ENCODE assay signal across 8 cellular contexts in genomic region chr7:128792471-128793183, GRCh38. TPM values are rescaled to one million over a fixed set of nuclear protein-coding genes. Genes with fewer than 3 reads are reported as not detected.
DNase-seq lines count a peak whose midpoint lies in the region; ATAC-seq and TF ChIP-seq lines count a peak whose summit lies in the region.

No MANE protein-coding gene starts in this region.

- peak overlapping the region; percentile 84 for H3K4me3 Mint-ChIP-seq in GM23338
- H3K4me3 Mint-ChIP-seq in activated naive CD8-positive, alpha-beta T cell, result peak overlapping the region; percentile 67

- H3K9me2 ChIP-seq in GM23338 (ENCODE audit: insufficient read depth), result no peaks in the 10 kb centered on the region

- peak overlapping the region; percentile 82; the same call in 1 of the 2 replicates for H3K9ac ChIP-seq in BLaER1

- no peak for DNase-seq in GM23338 (ENCODE audit: low spot score)
- DNase-seq in MV-4-11 (lab: John Stamatoyannopoulos, UW), result no peak
- DNase-seq in GM19238 (ENCODE audit: insufficient read length, low spot score), result no peak
- DNase-seq in T-helper 9 cell, result no peak

- H3K36me3 Mint-ChIP-seq in GM23338 (ENCODE audit: low read depth), result peaks cover 30% of the 10 kb centered on the region
- peaks cover 6% of the 10 kb centered on the region for H3K36me3 Mint-ChIP-seq in activated naive CD8-positive, alpha-beta T cell

- H3K27ac ChIP-seq in BLaER1 (peak overlapping the region; percentile 44; the same call in 1 of the 2 replicates), GM23338 (ENCODE audit: low read depth) (no peak overlapping the region), mesodermal cell (ENCODE audit: low read depth, low read length, severe bottlenecking) (no peak overlapping the region)

- H3K27me3 ChIP-seq in BLaER1, result no peaks in the 10 kb centered on the region
- no peaks in the 10 kb centered on the region for H3K27me3 ChIP-seq in GM23338 (ENCODE audit: insufficient read depth)

- no peaks in the 10 kb centered on the region for H3K9me3 Mint-ChIP-seq in GM23338
- H3K9me3 Mint-ChIP-seq in activated naive CD8-positive, alpha-beta T cell (ENCODE audit: low read depth), result no peaks in the 10 kb centered on the region

- WGBS in mesodermal cell (ENCODE audit: insufficient coverage in 2 of 2), 2 experiments, result 53 to 55% methylated on average over 7 of the region's 10 CpGs

- peaks cover 13% of the 10 kb centered on the region for H3K27me3 Mint-ChIP-seq in GM23338 (ENCODE audit: insufficient read depth, low read depth, poor library complexity)
- no peaks in the 10 kb centered on the region for H3K27me3 Mint-ChIP-seq in activated naive CD8-positive, alpha-beta T cell

- H3F3A ChIP-seq in GM23338 (replicated peaks; ENCODE audit: low read depth), result 0 out of 2 replicates have a peak, but pooled peaks cover 6% of the 10 kb centered on the region

- TF ChIP-seq CTCF in GM23338 (conservative IDR thresholded peaks at IDR 0.05; ENCODE audit: low read depth in 2 of 2), result no peak

- H3K4me1 ChIP-seq in BLaER1 (peaks cover 36% of the 10 kb centered on the region), GM23338 (ENCODE audit: insufficient read depth) (peaks cover 26% of the 10 kb centered on the region), mesodermal cell (ENCODE audit: control insufficient read depth, insufficient read depth, low read length, poor library complexity, severe bottlenecking) (peaks cover 24% of the 10 kb centered on the region)

- peaks cover 40% of the 10 kb centered on the region for H3K4me1 Mint-ChIP-seq in GM23338
- peaks cover 5% of the 10 kb centered on the region for H3K4me1 Mint-ChIP-seq in activated naive CD8-positive, alpha-beta T cell (ENCODE audit: low read depth)

- H3K4me2 ChIP-seq in BLaER1, result peak overlapping the region; percentile 97
- peak overlapping the region; percentile 92 for H3K4me2 ChIP-seq in GM23338

- H3K27ac Mint-ChIP-seq in GM23338, result no peak overlapping the region
- no peak overlapping the region for H3K27ac Mint-ChIP-seq in activated naive CD8-positive, alpha-beta T cell

- H4K20me1 ChIP-seq in BLaER1, result no peaks in the 10 kb centered on the region
- H4K20me1 ChIP-seq in GM23338 (replicated peaks; ENCODE audit: insufficient read depth), result no peaks in the 10 kb centered on the region; the same call in 1 of the 2 replicates

- H3K79me2 ChIP-seq in GM23338 (replicated peaks; ENCODE audit: insufficient read depth), result no peaks in the 10 kb centered on the region

- ATAC-seq in GM23338 (no peak), HG03135 (IDR thresholded peaks at IDR 0.05; ENCODE audit: unreplicated experiment) (no peak)

- H2AFZ ChIP-seq in GM23338, result no peak overlapping the region

- H3K9me3 ChIP-seq in BLaER1 (no peaks in the 10 kb centered on the region), mesodermal cell (ENCODE audit: control insufficient read depth, low read length) (no peaks in the 10 kb centered on the region)

- H3K4me3 ChIP-seq in BLaER1 (peak overlapping the region; percentile 92), GM23338 (peak overlapping the region; percentile 85), mesodermal cell (ENCODE audit: extremely low read depth, insufficient read depth, low read length, poor library complexity, severe bottlenecking) (peak overlapping the region; percentile 78)

- H3K36me3 ChIP-seq in BLaER1 (peaks cover 29% of the 10 kb centered on the region), GM23338 (ENCODE audit: insufficient read depth) (0 out of 2 replicates have a peak, but pooled peaks cover 6% of the 10 kb centered on the region), mesodermal cell (ENCODE audit: control insufficient read depth, insufficient read depth, low read length) (peaks cover 27% of the 10 kb centered on the region)

TF ChIP-seq in GM23338, 12 proteins besides CTCF, POLR2A, EP300 and RAD21:
- TF ChIP-seq JUNB (IDR thresholded peaks at IDR 0.05; ENCODE audit: unreplicated experiment) (no peak), EZH2phosphoT487 (IDR thresholded peaks at IDR 0.05; ENCODE audit: unreplicated experiment) (no peak)

RNA-seq across cellular contexts. Expression of gene CCDC136, which starts 0.9 kb away (rescaled TPM):
- 39.9 and 55.7 TPM in 2 replicates for total RNA-seq in GM23338 (2014; rRNA removed; shearing (Covaris generic))
- polyA plus RNA-seq in GM23338 (2016; fragmentation: Nextera tagmentation; extraction: Ambion mirVana), result 26.0 and 27.1 TPM in 2 replicates
- polyA plus RNA-seq in mesodermal cell (2013, experiment 1 of 2), result 32.7 TPM
- polyA plus RNA-seq in mesodermal cell (2013, experiment 2 of 2), result 33.8 TPM

RNA-seq across cellular contexts. Expression of gene OPN1SW, which starts 17.0 kb away (rescaled TPM):
- total RNA-seq in GM23338 (2014; rRNA removed; shearing (Covaris generic)), result not detected in 2 replicates
- 0.50 and 0.80 TPM in 2 replicates for polyA plus RNA-seq in GM23338 (2016; fragmentation: Nextera tagmentation; extraction: Ambion mirVana)
- polyA plus RNA-seq in mesodermal cell (2013, experiment 1 of 2), result not detected
- not detected for polyA plus RNA-seq in mesodermal cell (2013, experiment 2 of 2)

RNA-seq across cellular contexts. Expression of gene FLNC, which starts 37.6 kb away (rescaled TPM):
- total RNA-seq in GM23338 (2014; rRNA removed; shearing (Covaris generic)), result 9.4 and 11.8 TPM in 2 replicates
- 0.64 and 0.65 TPM in 2 replicates for polyA plus RNA-seq in GM23338 (2016; fragmentation: Nextera tagmentation; extraction: Ambion mirVana)
- polyA plus RNA-seq in mesodermal cell (2013, experiment 1 of 2), result 147 TPM
- polyA plus RNA-seq in mesodermal cell (2013, experiment 2 of 2), result 116 TPM

RNA-seq across cellular contexts. Expression of gene CALU, which starts 53.5 kb away (rescaled TPM):
- 179 and 180 TPM in 2 replicates for total RNA-seq in GM23338 (2014; rRNA removed; shearing (Covaris generic))
- 113 and 136 TPM in 2 replicates for polyA plus RNA-seq in GM23338 (2016; fragmentation: Nextera tagmentation; extraction: Ambion mirVana)
- 453 TPM for polyA plus RNA-seq in mesodermal cell (2013, experiment 1 of 2)
- 454 TPM for polyA plus RNA-seq in mesodermal cell (2013, experiment 2 of 2)
